Comparison of ENCODE assay signal across 16 cellular contexts in genomic region chr14:83777516-83777915, GRCh38.
DNase-seq lines count a peak whose midpoint lies in the region; ATAC-seq and TF ChIP-seq lines count a peak whose summit lies in the region.
"Had no signal": no experiment of that assay in that cellular context is flagged by ENCODE, and none has a peak within 500 bp of the region (broad histone marks: within the 10 kb centered on the region; RNA-seq: fewer than 3 reads in every experiment).

No MANE protein-coding gene starts in this region.

- H3K27ac ChIP-seq in brain microvascular endothelial cell: no peak overlapping the region
- H3K27ac ChIP-seq: 22Rv1, BLaER1, GM23248 had no signal

- DNase-seq in NCI-H146 (lab: John Stamatoyannopoulos, UW): peak; percentile 10
- no peak for DNase-seq in NCI-H146 treated with DMSO at 0.1 percent for 48 hours (lab: John Stamatoyannopoulos, UW; ENCODE audit: unreplicated experiment)
- peak; percentile 9 for DNase-seq in brain microvascular endothelial cell
- peak; percentile 14 for DNase-seq in fibroblast of villous mesenchyme (ENCODE audit: low read depth)
- DNase-seq in skeletal muscle cell (ENCODE audit: low read depth): peak; percentile 3
- DNase-seq in A172 (ENCODE audit: low spot score): no peak
- no peak for DNase-seq in activated naive CD4-positive, alpha-beta T cell treated with anti-CD3 and anti-CD28 coated beads for 36 hours
- DNase-seq in natural killer cell: no peak
- DNase-seq: AML-193; Caco-2; CD8-positive, alpha-beta memory T cell; GF-D8; GM23248; H7 had no signal

- TF ChIP-seq CTCF in brain microvascular endothelial cell (IDR thresholded peaks at IDR 0.05; ENCODE audit: low read depth, low read length, missing control alignments) (no peak), fibroblast of villous mesenchyme (IDR thresholded peaks at IDR 0.05; ENCODE audit: insufficient read depth, low read depth, low read length) (no peak), natural killer cell (IDR thresholded peaks at IDR 0.05) (no peak)

- H3K4me3 Mint-ChIP-seq in activated naive CD4-positive, alpha-beta T cell treated with anti-CD3 and anti-CD28 coated beads for 36 hours: no peak overlapping the region
- H3K4me3 Mint-ChIP-seq in natural killer cell: no peak overlapping the region
- H3K4me3 Mint-ChIP-seq: CD8-positive, alpha-beta memory T cell had no signal

- H3K4me1 Mint-ChIP-seq in activated naive CD4-positive, alpha-beta T cell treated with anti-CD3 and anti-CD28 coated beads for 36 hours (ENCODE audit: low read depth): no peaks in the 10 kb centered on the region
- H3K4me1 Mint-ChIP-seq in natural killer cell: no peaks in the 10 kb centered on the region
- H3K4me1 Mint-ChIP-seq: CD8-positive, alpha-beta memory T cell had no signal

- H3K4me3 ChIP-seq in brain microvascular endothelial cell (ENCODE audit: low read depth, low read length) (no peak overlapping the region), fibroblast of villous mesenchyme (ENCODE audit: low read depth, low read length) (no peak overlapping the region), skeletal muscle cell (ENCODE audit: low read depth, low read length) (no peak overlapping the region)
- H3K4me3 ChIP-seq: BLaER1, GM23248 had no signal

- CTCF ChIA-PET in activated naive CD4-positive, alpha-beta T cell treated with anti-CD3 and anti-CD28 coated beads for 36 hours (lab: Charles Lee): no interaction called here

- H3K27me3 ChIP-seq in brain microvascular endothelial cell (replicated peaks): no peaks in the 10 kb centered on the region
- H3K27me3 ChIP-seq: BLaER1 had no signal

- no peak for ATAC-seq in natural killer cell

- no peak overlapping the region for H3K27ac Mint-ChIP-seq in activated naive CD4-positive, alpha-beta T cell treated with anti-CD3 and anti-CD28 coated beads for 36 hours
- no peak overlapping the region for H3K27ac Mint-ChIP-seq in natural killer cell
- H3K27ac Mint-ChIP-seq: CD8-positive, alpha-beta memory T cell had no signal

- no peaks in the 10 kb centered on the region for H3K36me3 ChIP-seq in brain microvascular endothelial cell (replicated peaks)
- H3K36me3 ChIP-seq: BLaER1 had no signal

- peaks cover 11% of the 10 kb centered on the region for H3K9me3 Mint-ChIP-seq in activated naive CD4-positive, alpha-beta T cell treated with anti-CD3 and anti-CD28 coated beads for 36 hours
- peaks cover 7 to 8% of the 10 kb centered on the region in 2 donors for H3K9me3 Mint-ChIP-seq in natural killer cell

- intact Hi-C loops in activated naive CD4-positive, alpha-beta T cell treated with anti-CD3 and anti-CD28 coated beads for 36 hours (cut with micrococcal nuclease): no loop called here
- intact Hi-C loops in natural killer cell (cut with micrococcal nuclease): no loop called here

- in situ Hi-C loops in brain microvascular endothelial cell (cut with HindIII; ENCODE audit: low pct_ligation_motif_present, low sequenced_read_pairs): no loop called here

- no peaks in the 10 kb centered on the region for H3K27me3 Mint-ChIP-seq in activated naive CD4-positive, alpha-beta T cell treated with anti-CD3 and anti-CD28 coated beads for 36 hours (ENCODE audit: low read depth)
- no peaks in the 10 kb centered on the region for H3K27me3 Mint-ChIP-seq in natural killer cell (ENCODE audit: low read depth in 2 of 2)

- H3K36me3 Mint-ChIP-seq in activated naive CD4-positive, alpha-beta T cell treated with anti-CD3 and anti-CD28 coated beads for 36 hours (ENCODE audit: low read depth): no peaks in the 10 kb centered on the region
- peaks cover 9% of the 10 kb centered on the region for H3K36me3 Mint-ChIP-seq in natural killer cell
- H3K36me3 Mint-ChIP-seq: CD8-positive, alpha-beta memory T cell had no signal

Comparison
In these comparisons a context has a peak if more than half of its experiments do, and no peak if none do; other contexts are left out.
1. DNase-seq: peak in NCI-H146 (single experiment), brain microvascular endothelial cell (single experiment), fibroblast of villous mesenchyme (single experiment) and skeletal muscle cell (single experiment); none in NCI-H146 treated with DMSO at 0.1 percent for 48 hours (single experiment), A172 (single experiment), activated naive CD4-positive, alpha-beta T cell treated with anti-CD3 and anti-CD28 coated beads for 36 hours (single experiment) and natural killer cell (single experiment).